In the genomic region with DNA sequence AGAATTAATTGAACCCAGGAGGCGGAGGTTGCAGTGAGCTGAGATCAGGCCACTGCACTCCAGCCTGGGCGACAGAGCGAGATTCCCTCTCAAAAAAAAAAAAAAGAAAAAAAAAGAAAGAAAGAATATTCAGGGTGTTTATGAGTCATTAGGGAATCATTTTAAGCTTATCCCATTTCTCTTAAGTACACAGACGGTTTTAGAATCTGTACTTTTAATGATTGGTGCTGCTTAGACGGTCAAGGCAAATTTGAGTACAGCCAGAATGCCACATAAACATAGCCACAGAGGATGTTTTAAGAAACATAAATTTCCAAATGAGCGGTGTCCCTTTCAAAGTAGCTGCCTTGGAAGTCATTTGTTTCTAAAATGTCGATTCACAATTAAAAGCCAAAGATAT, we compare ENCODE assay signal across 23 cellular contexts.
"Had no signal": no experiment of that assay in that cellular context is flagged by ENCODE, and none has a peak within 500 bp of the region (broad histone marks: within the 10 kb centered on the region; RNA-seq: fewer than 3 reads in every experiment).

No MANE protein-coding gene starts in this region.

- H3K36me3 Mint-ChIP-seq: naive B cell had no signal

- H3K27ac ChIP-seq: heart left ventricle, neutrophil, skin epidermis, suprapubic skin had no signal

- H3K9me3 ChIP-seq: heart left ventricle, neutrophil, suprapubic skin had no signal

- DNase-seq: activated B cell treated with CpG ODN at 0.5 μM for 24 hours; activated CD4-positive, alpha-beta T cell treated with anti-CD3 and anti-CD28 coated beads for 48 hours; activated CD8-positive, alpha-beta memory T cell treated with anti-CD3 and anti-CD28 coated beads, Interleukin-2, amount 50 U/mL, for 4 hours; activated CD8-positive, alpha-beta T cell treated with anti-CD3 and anti-CD28 coated beads, Interleukin-2, amount 10 ng/mL, durations not matched to agents 7 days and 5 days; activated gamma-delta T cell; activated T-cell treated with anti-CD3 and anti-CD28 coated beads, Interleukin-2, amount 50 U/mL, for 48 hours; amniotic stem cell; cerebellar nuclear complex; effector CD8-positive, alpha-beta T cell; heart left ventricle; left colon; naive B cell; retina; stimulated activated CD4-positive, alpha-beta T cell treated with anti-CD3 and anti-CD28 coated beads, Interleukin-4, amount 100 ng/mL, for 4 hours; stimulated activated CD8-positive, alpha-beta memory T cell treated with anti-CD3 and anti-CD28 coated beads, Interleukin-4, amount 100 ng/mL, for 48 hours; stimulated activated naive CD8-positive, alpha-beta T cell treated with anti-CD3 and anti-CD28 coated beads, Interleukin-15, Interleukin-2, amounts not matched to agents 100 U/mL and 50 U/mL, for 24 hours; SW 1271; trophoblast cell had no signal

- H3K27ac Mint-ChIP-seq: activated B cell treated with CpG ODN at 0.5 μM for 24 hours; activated CD8-positive, alpha-beta T cell treated with anti-CD3 and anti-CD28 coated beads, Interleukin-2, amount 10 ng/mL, durations not matched to agents 7 days and 5 days; activated naive CD4-positive, alpha-beta T cell treated with anti-CD3 and anti-CD28 coated beads, Interleukin-2, amount 50 U/mL, for 72 hours had no signal

- H3K36me3 ChIP-seq: neutrophil had no signal

- H3K4me3 Mint-ChIP-seq: activated B cell treated with CpG ODN at 0.5 μM for 24 hours; activated CD8-positive, alpha-beta T cell treated with anti-CD3 and anti-CD28 coated beads, Interleukin-2, amount 10 ng/mL, durations not matched to agents 7 days and 5 days had no signal

- ATAC-seq: activated CD8-positive, alpha-beta T cell treated with anti-CD3 and anti-CD28 coated beads, Interleukin-2, amount 10 ng/mL, durations not matched to agents 7 days and 5 days; activated naive CD4-positive, alpha-beta T cell treated with anti-CD3 and anti-CD28 coated beads, Interleukin-2, amount 50 U/mL, for 72 hours; heart left ventricle; left colon; stimulated activated naive CD8-positive, alpha-beta T cell treated with anti-CD3 and anti-CD28 coated beads, Interleukin-15, Interleukin-2, amounts not matched to agents 100 U/mL and 50 U/mL, for 24 hours had no signal

- H3K4me3 ChIP-seq: heart left ventricle, lung, skin epidermis, suprapubic skin had no signal

- H3K9me3 Mint-ChIP-seq: activated B cell treated with CpG ODN at 0.5 μM for 24 hours; activated naive CD4-positive, alpha-beta T cell treated with anti-CD3 and anti-CD28 coated beads, Interleukin-2, amount 50 U/mL, for 72 hours; naive B cell had no signal

- H3K27me3 Mint-ChIP-seq: activated B cell treated with CpG ODN at 0.5 μM for 24 hours, naive B cell had no signal

- H3K27me3 ChIP-seq: heart left ventricle, suprapubic skin had no signal
